Comparison of ENCODE assay signal across 31 cellular contexts in genomic region chr3:139260793-139261736, GRCh38.
"Had no signal": no experiment of that assay in that cellular context is flagged by ENCODE, and none has a peak within 500 bp of the region (broad histone marks: within the 10 kb centered on the region; RNA-seq: fewer than 3 reads in every experiment).

No MANE protein-coding gene starts in this region.

- H3K36me3 Mint-ChIP-seq: activated naive CD8-positive, alpha-beta T cell; immature natural killer cell; T-cell had no signal

- H3K27me3 ChIP-seq: adrenal gland, body of pancreas, colonic mucosa, heart left ventricle, ovary, testis, transverse colon, uterus had no signal

- H3K4me3 ChIP-seq: adrenal gland, body of pancreas, cardiac muscle cell, colonic mucosa, dorsolateral prefrontal cortex, heart left ventricle, ovary, smooth muscle cell, testis, transverse colon, uterus had no signal

- H3K4me3 Mint-ChIP-seq: activated B cell treated with CpG ODN at 0.5 μM for 24 hours; activated CD8-positive, alpha-beta T cell treated with anti-CD3 and anti-CD28 coated beads, Interleukin-2, amount 10 ng/mL, durations not matched to agents 7 days and 5 days; activated naive CD8-positive, alpha-beta T cell; immature natural killer cell; nephron; T-cell; T-helper 2 cell treated with Interferon-gamma antibody and Interleukin-4, amounts not matched to agents 5 μg/mL and 100 μg/mL, for 36 hours had no signal

- DNase-seq: activated B cell treated with CpG ODN at 0.5 μM for 24 hours; activated CD8-positive, alpha-beta T cell treated with anti-CD3 and anti-CD28 coated beads, Interleukin-2, amount 10 ng/mL, durations not matched to agents 7 days and 5 days; activated effector memory CD4-positive, alpha-beta T cell treated with Interleukin-2 at 50 U/mL for 16 hours; activated naive CD4-positive, alpha-beta T cell treated with Interleukin-2 at 50 U/mL for 16 hours; aorta; body of pancreas; cerebellar nuclear complex; colonic mucosa; dorsolateral prefrontal cortex; effector memory CD4-positive, alpha-beta T cell; foreskin fibroblast; heart left ventricle; hypothalamus; immature natural killer cell; kidney; left colon; mammary epithelial cell; ovary; stimulated activated naive CD8-positive, alpha-beta T cell treated with anti-CD3 and anti-CD28 coated beads, Interleukin-15, Interleukin-2, amounts not matched to agents 100 U/mL and 50 U/mL, for 24 hours; T-cell; testis; transverse colon; uterus had no signal

- H3K9me3 ChIP-seq: adrenal gland, body of pancreas, colonic mucosa, heart left ventricle, neutrophil, ovary, testis, transverse colon, uterus had no signal

- H3K4me1 ChIP-seq: adrenal gland, colonic mucosa, testis, transverse colon, uterus had no signal

- H3K27ac ChIP-seq: adrenal gland, body of pancreas, cardiac muscle cell, colonic mucosa, dorsolateral prefrontal cortex, heart left ventricle, neutrophil, ovary, testis, transverse colon, uterus had no signal

- H3K36me3 ChIP-seq: adrenal gland, cardiac muscle cell, colonic mucosa, heart left ventricle, neutrophil, ovary, transverse colon, uterus had no signal

- H3K4me2 ChIP-seq: smooth muscle cell had no signal

- H3K4me1 Mint-ChIP-seq: activated B cell treated with CpG ODN at 0.5 μM for 24 hours, immature natural killer cell, nephron, T-cell had no signal

- H3K27ac Mint-ChIP-seq: activated B cell treated with CpG ODN at 0.5 μM for 24 hours; activated CD8-positive, alpha-beta T cell treated with anti-CD3 and anti-CD28 coated beads, Interleukin-2, amount 10 ng/mL, durations not matched to agents 7 days and 5 days; activated naive CD8-positive, alpha-beta T cell; immature natural killer cell; nephron; progenitor cell of endocrine pancreas; T-cell; T-helper 2 cell treated with Interferon-gamma antibody and Interleukin-4, amounts not matched to agents 5 μg/mL and 100 μg/mL, for 36 hours had no signal

- H3K9me3 Mint-ChIP-seq: activated B cell treated with CpG ODN at 0.5 μM for 24 hours; immature natural killer cell; nephron; T-cell; T-helper 2 cell treated with Interferon-gamma antibody and Interleukin-4, amounts not matched to agents 5 μg/mL and 100 μg/mL, for 36 hours had no signal
